1 cellular context compared by ENCODE assay signal in genomic region chr2:227939271-227940027, GRCh38.
TF ChIP-seq lines count a peak whose summit lies in the region.

No MANE protein-coding gene starts in this region.

TF ChIP-seq in GM12878, 131 proteins besides CTCF, POLR2A, EP300 and RAD21 (continued from another document):
- TF ChIP-seq, protein P1, sequence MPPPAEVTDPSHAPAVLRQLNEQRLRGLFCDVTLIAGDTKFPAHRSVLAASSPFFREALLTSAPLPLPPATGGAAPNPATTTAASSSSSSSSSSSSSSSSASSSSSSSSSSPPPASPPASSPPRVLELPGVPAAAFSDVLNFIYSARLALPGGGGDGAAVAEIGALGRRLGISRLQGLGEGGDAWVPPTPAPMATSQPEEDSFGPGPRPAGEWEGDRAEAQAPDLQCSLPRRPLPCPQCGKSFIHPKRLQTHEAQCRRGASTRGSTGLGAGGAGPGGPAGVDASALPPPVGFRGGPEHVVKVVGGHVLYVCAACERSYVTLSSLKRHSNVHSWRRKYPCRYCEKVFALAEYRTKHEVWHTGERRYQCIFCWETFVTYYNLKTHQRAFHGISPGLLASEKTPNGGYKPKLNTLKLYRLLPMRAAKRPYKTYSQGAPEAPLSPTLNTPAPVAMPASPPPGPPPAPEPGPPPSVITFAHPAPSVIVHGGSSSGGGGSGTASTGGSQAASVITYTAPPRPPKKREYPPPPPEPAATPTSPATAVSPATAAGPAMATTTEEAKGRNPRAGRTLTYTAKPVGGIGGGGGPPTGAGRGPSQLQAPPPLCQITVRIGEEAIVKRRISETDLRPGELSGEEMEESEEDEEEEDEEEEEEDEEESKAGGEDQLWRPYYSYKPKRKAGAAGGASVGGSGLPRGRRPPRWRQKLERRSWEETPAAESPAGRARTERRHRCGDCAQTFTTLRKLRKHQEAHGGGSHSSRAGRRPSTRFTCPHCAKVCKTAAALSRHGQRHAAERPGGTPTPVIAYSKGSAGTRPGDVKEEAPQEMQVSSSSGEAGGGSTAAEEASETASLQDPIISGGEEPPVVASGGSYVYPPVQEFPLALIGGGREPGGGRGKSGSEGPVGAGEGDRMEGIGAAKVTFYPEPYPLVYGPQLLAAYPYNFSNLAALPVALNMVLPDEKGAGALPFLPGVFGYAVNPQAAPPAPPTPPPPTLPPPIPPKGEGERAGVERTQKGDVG (CRISPR knock-in tag; IDR thresholded peaks at IDR 0.05): no peak
- no peak for TF ChIP-seq LARP7 (IDR thresholded peaks at IDR 0.05)
- no peak for TF ChIP-seq SMAD1 (IDR thresholded peaks at IDR 0.05; ENCODE audit: low read depth, partially characterized antibody)
- TF ChIP-seq POLR2AphosphoS2 (IDR thresholded peaks at IDR 0.05; ENCODE audit: low read depth, low read length): no peak
- no peak for TF ChIP-seq TCF7 (IDR thresholded peaks at IDR 0.05; ENCODE audit: borderline replicate concordance)
- TF ChIP-seq SMC3 (IDR thresholded peaks at IDR 0.05; ENCODE audit: borderline replicate concordance, low read length): peak; percentile 44
- TF ChIP-seq RB1 (IDR thresholded peaks at IDR 0.05; ENCODE audit: borderline replicate concordance): no peak
- 0 out of 2 replicates have a peak, but pooled peaks have one; percentile 24 for TF ChIP-seq YY1 (IDR thresholded peaks at IDR 0.05; ENCODE audit: low read depth, low read length)
